Comparison of ENCODE assay signal across 2 cellular contexts in the genomic region with DNA sequence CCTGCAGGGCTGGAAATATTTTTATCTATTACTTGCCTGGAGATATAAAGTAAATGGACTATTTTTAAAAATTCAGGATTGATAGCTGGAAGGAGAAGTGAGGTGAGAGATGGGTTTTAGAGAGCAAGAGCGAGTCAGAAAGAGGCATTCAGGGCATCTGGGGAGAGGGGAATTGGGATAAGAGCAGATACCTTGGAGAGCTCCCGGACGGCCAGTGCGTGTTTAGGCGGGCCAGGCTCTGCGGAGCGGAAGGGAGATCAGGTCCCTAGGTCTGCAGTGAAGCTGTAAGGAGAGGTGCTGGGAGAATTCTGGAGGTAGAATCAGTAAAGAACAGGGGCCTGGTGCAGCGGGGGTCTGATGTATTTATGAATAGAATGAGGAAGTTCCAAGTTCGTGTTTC.
TF ChIP-seq lines count a peak whose summit lies in the region.

No MANE protein-coding gene starts in this region.

TF ChIP-seq in IMR-90, 13 proteins besides CTCF, POLR2A, EP300 and RAD21:
- TF ChIP-seq, protein P1, sequence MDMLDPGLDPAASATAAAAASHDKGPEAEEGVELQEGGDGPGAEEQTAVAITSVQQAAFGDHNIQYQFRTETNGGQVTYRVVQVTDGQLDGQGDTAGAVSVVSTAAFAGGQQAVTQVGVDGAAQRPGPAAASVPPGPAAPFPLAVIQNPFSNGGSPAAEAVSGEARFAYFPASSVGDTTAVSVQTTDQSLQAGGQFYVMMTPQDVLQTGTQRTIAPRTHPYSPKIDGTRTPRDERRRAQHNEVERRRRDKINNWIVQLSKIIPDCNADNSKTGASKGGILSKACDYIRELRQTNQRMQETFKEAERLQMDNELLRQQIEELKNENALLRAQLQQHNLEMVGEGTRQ (IDR thresholded peaks at IDR 0.05; ENCODE audit: low read depth, low read length) = no peak
- TF ChIP-seq CHD1 (IDR thresholded peaks at IDR 0.05; ENCODE audit: low read depth, low read length) (no peak), MAFK (IDR thresholded peaks at IDR 0.05; ENCODE audit: low read depth, low read length) (no peak), RCOR1 (IDR thresholded peaks at IDR 0.05; ENCODE audit: insufficient replicate concordance, low read length) (no peak), BHLHE40 (IDR thresholded peaks at IDR 0.05; ENCODE audit: low read depth, low read length) (no peak)

TF ChIP-seq in HepG2, 621 proteins besides CTCF, POLR2A, EP300 and RAD21 (continues in another document):
- TF ChIP-seq, protein P2, sequence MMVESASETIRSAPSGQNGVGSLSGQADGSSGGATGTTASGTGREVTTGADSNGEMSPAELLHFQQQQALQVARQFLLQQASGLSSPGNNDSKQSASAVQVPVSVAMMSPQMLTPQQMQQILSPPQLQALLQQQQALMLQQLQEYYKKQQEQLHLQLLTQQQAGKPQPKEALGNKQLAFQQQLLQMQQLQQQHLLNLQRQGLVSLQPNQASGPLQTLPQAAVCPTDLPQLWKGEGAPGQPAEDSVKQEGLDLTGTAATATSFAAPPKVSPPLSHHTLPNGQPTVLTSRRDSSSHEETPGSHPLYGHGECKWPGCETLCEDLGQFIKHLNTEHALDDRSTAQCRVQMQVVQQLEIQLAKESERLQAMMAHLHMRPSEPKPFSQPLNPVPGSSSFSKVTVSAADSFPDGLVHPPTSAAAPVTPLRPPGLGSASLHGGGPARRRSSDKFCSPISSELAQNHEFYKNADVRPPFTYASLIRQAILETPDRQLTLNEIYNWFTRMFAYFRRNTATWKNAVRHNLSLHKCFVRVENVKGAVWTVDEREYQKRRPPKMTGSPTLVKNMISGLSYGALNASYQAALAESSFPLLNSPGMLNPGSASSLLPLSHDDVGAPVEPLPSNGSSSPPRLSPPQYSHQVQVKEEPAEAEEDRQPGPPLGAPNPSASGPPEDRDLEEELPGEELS (CRISPR knock-in tag; IDR thresholded peaks at IDR 0.05) = no peak
- TF ChIP-seq ZFP36 (IDR thresholded peaks at IDR 0.05; ENCODE audit: borderline replicate concordance, low read depth, low read length, partially characterized antibody) (no peak), MLX (CRISPR knock-in tag; IDR thresholded peaks at IDR 0.05) (no peak), ZNF878 (CRISPR knock-in tag; IDR thresholded peaks at IDR 0.05) (peak; percentile 38; the same call in 1 of the 2 replicates), PRPF4 (IDR thresholded peaks at IDR 0.05; ENCODE audit: low read depth, low read length, poor library complexity, severe bottlenecking) (no peak), ZNF574 (CRISPR knock-in tag; IDR thresholded peaks at IDR 0.05) (0 out of 2 replicates have a peak, but pooled peaks have one; percentile 45), ZBTB26 (CRISPR knock-in tag; IDR thresholded peaks at IDR 0.05; ENCODE audit: borderline replicate concordance) (peak; percentile 72; the same call in 1 of the 2 replicates), E2F1 (CRISPR knock-in tag; IDR thresholded peaks at IDR 0.05) (0 out of 2 replicates have a peak, but pooled peaks have one; percentile 31), KLF12 (CRISPR knock-in tag; IDR thresholded peaks at IDR 0.05; ENCODE audit: borderline replicate concordance) (0 out of 2 replicates have a peak, but pooled peaks have one; percentile 59), KDM4B (CRISPR knock-in tag; IDR thresholded peaks at IDR 0.05) (0 out of 2 replicates have a peak, but pooled peaks have one; percentile 43), ZNF142 (CRISPR knock-in tag; IDR thresholded peaks at IDR 0.05) (peak; percentile 55; the same call in 1 of the 2 replicates), TSC22D2 (CRISPR knock-in tag; IDR thresholded peaks at IDR 0.05; ENCODE audit: borderline replicate concordance) (peak; percentile 76; the same call in 1 of the 2 replicates), BRCA1 (CRISPR knock-in tag; IDR thresholded peaks at IDR 0.05) (peak; percentile 74; the same call in 1 of the 2 replicates), ZC3H13 (CRISPR knock-in tag; IDR thresholded peaks at IDR 0.05) (0 out of 2 replicates have a peak, but pooled peaks have one; percentile 44), FOSL2 (CRISPR knock-in tag; IDR thresholded peaks at IDR 0.05) (0 out of 2 replicates have a peak, but pooled peaks have one; percentile 37), BORCS8-MEF2B (CRISPR knock-in tag; IDR thresholded peaks at IDR 0.05) (peak; percentile 59; the same call in 1 of the 2 replicates), NKX3-1 (CRISPR knock-in tag; IDR thresholded peaks at IDR 0.05) (peak; percentile 88)
- TF ChIP-seq, protein P3, sequence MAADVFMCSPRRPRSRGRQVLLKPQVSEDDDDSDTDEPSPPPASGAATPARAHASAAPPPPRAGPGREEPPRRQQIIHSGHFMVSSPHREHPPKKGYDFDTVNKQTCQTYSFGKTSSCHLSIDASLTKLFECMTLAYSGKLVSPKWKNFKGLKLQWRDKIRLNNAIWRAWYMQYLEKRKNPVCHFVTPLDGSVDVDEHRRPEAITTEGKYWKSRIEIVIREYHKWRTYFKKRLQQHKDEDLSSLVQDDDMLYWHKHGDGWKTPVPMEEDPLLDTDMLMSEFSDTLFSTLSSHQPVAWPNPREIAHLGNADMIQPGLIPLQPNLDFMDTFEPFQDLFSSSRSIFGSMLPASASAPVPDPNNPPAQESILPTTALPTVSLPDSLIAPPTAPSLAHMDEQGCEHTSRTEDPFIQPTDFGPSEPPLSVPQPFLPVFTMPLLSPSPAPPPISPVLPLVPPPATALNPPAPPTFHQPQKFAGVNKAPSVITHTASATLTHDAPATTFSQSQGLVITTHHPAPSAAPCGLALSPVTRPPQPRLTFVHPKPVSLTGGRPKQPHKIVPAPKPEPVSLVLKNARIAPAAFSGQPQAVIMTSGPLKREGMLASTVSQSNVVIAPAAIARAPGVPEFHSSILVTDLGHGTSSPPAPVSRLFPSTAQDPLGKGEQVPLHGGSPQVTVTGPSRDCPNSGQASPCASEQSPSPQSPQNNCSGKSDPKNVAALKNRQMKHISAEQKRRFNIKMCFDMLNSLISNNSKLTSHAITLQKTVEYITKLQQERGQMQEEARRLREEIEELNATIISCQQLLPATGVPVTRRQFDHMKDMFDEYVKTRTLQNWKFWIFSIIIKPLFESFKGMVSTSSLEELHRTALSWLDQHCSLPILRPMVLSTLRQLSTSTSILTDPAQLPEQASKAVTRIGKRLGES (CRISPR knock-in tag; IDR thresholded peaks at IDR 0.05; ENCODE audit: borderline replicate concordance) = 0 out of 2 replicates have a peak, but pooled peaks have one; percentile 38
- TF ChIP-seq, protein P4, sequence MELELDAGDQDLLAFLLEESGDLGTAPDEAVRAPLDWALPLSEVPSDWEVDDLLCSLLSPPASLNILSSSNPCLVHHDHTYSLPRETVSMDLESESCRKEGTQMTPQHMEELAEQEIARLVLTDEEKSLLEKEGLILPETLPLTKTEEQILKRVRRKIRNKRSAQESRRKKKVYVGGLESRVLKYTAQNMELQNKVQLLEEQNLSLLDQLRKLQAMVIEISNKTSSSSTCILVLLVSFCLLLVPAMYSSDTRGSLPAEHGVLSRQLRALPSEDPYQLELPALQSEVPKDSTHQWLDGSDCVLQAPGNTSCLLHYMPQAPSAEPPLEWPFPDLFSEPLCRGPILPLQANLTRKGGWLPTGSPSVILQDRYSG (CRISPR knock-in tag; IDR thresholded peaks at IDR 0.05) = 0 out of 2 replicates have a peak, but pooled peaks have one; percentile 39
- TF ChIP-seq, protein P5, sequence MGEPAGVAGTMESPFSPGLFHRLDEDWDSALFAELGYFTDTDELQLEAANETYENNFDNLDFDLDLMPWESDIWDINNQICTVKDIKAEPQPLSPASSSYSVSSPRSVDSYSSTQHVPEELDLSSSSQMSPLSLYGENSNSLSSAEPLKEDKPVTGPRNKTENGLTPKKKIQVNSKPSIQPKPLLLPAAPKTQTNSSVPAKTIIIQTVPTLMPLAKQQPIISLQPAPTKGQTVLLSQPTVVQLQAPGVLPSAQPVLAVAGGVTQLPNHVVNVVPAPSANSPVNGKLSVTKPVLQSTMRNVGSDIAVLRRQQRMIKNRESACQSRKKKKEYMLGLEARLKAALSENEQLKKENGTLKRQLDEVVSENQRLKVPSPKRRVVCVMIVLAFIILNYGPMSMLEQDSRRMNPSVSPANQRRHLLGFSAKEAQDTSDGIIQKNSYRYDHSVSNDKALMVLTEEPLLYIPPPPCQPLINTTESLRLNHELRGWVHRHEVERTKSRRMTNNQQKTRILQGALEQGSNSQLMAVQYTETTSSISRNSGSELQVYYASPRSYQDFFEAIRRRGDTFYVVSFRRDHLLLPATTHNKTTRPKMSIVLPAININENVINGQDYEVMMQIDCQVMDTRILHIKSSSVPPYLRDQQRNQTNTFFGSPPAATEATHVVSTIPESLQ (CRISPR knock-in tag; conservative IDR thresholded peaks at IDR 0.05) = 0 out of 2 replicates have a peak, but pooled peaks have one; percentile 50
